Comparison of ENCODE assay signal across 8 cellular contexts in genomic region chr16:31214705-31215286, GRCh38. TPM values are rescaled to one million over a fixed set of nuclear protein-coding genes. Genes with fewer than 3 reads are reported as not detected.
DNase-seq lines count a peak whose midpoint lies in the region; ATAC-seq and TF ChIP-seq lines count a peak whose summit lies in the region.

No MANE protein-coding gene starts in this region.

- H3K4me1 ChIP-seq in urinary bladder (ENCODE audit: insufficient read depth), result no peaks in the 10 kb centered on the region

- H3K36me3 ChIP-seq in urinary bladder (ENCODE audit: insufficient read depth), result no peaks in the 10 kb centered on the region

- H3K4me3 ChIP-seq in choroid plexus epithelial cell (ENCODE audit: low read depth, low read length), result peak overlapping the region; percentile 50
- peak overlapping the region; percentile 27 for H3K4me3 ChIP-seq in urinary bladder (ENCODE audit: low read depth, low read length)

- no peak for DNase-seq in activated naive CD4-positive, alpha-beta T cell treated with anti-CD3 and anti-CD28 coated beads for 36 hours
- no peak for DNase-seq in activated naive CD4-positive, alpha-beta T cell treated with anti-CD3 and anti-CD28 coated beads, Interleukin-2, amount 50 U/mL, for 16 hours
- DNase-seq in choroid plexus epithelial cell (ENCODE audit: low read depth) (no peak), mesothelial cell of epicardium (ENCODE audit: low spot score in 2 of 2, unreplicated experiment in 2 of 2) (peak in 1 of 2 experiments; percentile 47), hippocampal formation (lab: John Stamatoyannopoulos, UW) (no peak), posterior vena cava (ENCODE audit: low spot score) (no peak)

- no peak for TF ChIP-seq CTCF in choroid plexus epithelial cell (conservative IDR thresholded peaks at IDR 0.05; ENCODE audit: low read depth, low read length)
- TF ChIP-seq CTCF in mesothelial cell of epicardium (IDR thresholded peaks at IDR 0.05; ENCODE audit: unreplicated experiment), result no peak

- peaks cover 45% of the 10 kb centered on the region for H3K27me3 Mint-ChIP-seq in activated naive CD4-positive, alpha-beta T cell treated with anti-CD3 and anti-CD28 coated beads for 36 hours (ENCODE audit: low read depth)
- H3K27me3 Mint-ChIP-seq in mesothelial cell of epicardium (ENCODE audit: low read depth), result peaks cover 87% of the 10 kb centered on the region

- no peaks in the 10 kb centered on the region for H3K9me3 Mint-ChIP-seq in activated naive CD4-positive, alpha-beta T cell treated with anti-CD3 and anti-CD28 coated beads for 36 hours
- H3K9me3 Mint-ChIP-seq in mesothelial cell of epicardium, result no peaks in the 10 kb centered on the region

- no peaks in the 10 kb centered on the region for H3K36me3 Mint-ChIP-seq in activated naive CD4-positive, alpha-beta T cell treated with anti-CD3 and anti-CD28 coated beads for 36 hours (ENCODE audit: low read depth)
- H3K36me3 Mint-ChIP-seq in mesothelial cell of epicardium, result no peaks in the 10 kb centered on the region

- WGBS in urinary bladder, result 5% methylated on average over 58 of the region's 58 CpGs

- intact Hi-C loops in activated naive CD4-positive, alpha-beta T cell treated with anti-CD3 and anti-CD28 coated beads for 36 hours (cut with micrococcal nuclease), result no loop called here
- intact Hi-C loops in posterior vena cava (cut with DNase I), result no loop called here

- no peak overlapping the region for H3K27ac Mint-ChIP-seq in activated naive CD4-positive, alpha-beta T cell treated with anti-CD3 and anti-CD28 coated beads for 36 hours
- no peak overlapping the region for H3K27ac Mint-ChIP-seq in mesothelial cell of epicardium

- H3K27ac ChIP-seq in urinary bladder (ENCODE audit: low read depth), result no peak overlapping the region

- ATAC-seq in HG03108 (IDR thresholded peaks at IDR 0.05; ENCODE audit: unreplicated experiment), result no peak

- CTCF ChIA-PET in activated naive CD4-positive, alpha-beta T cell treated with anti-CD3 and anti-CD28 coated beads for 36 hours (lab: Charles Lee), result interaction anchor here (0.8 to 1.7 kb wide), 2 partner anchors 14 to 168 kb away, joined by 4 to 5 read pairs; no protein-coding TSS in a partner anchor

- peak overlapping the region; percentile 60 for H3K4me3 Mint-ChIP-seq in activated naive CD4-positive, alpha-beta T cell treated with anti-CD3 and anti-CD28 coated beads for 36 hours
- H3K4me3 Mint-ChIP-seq in mesothelial cell of epicardium, result peak overlapping the region; percentile 58

- peaks cover 22% of the 10 kb centered on the region for H3K4me1 Mint-ChIP-seq in activated naive CD4-positive, alpha-beta T cell treated with anti-CD3 and anti-CD28 coated beads for 36 hours (ENCODE audit: low read depth)
- H3K4me1 Mint-ChIP-seq in mesothelial cell of epicardium, result peaks cover 13% of the 10 kb centered on the region

RNA-seq across cellular contexts. Expression of gene TRIM72, which starts 0.9 kb away (rescaled TPM):
- not detected for total RNA-seq in activated naive CD4-positive, alpha-beta T cell treated with anti-CD3 and anti-CD28 coated beads for 36 hours
- 0.04 to 0.14 TPM (median 0.11 TPM) in 3 replicates for total RNA-seq in mesothelial cell of epicardium
- 2.5 TPM for total RNA-seq in urinary bladder
- polyA plus RNA-seq in urinary bladder, result 0.05 TPM
- under 1 TPM; 0.05 to 0.10 TPM for total RNA-seq in posterior vena cava

RNA-seq across cellular contexts. Expression of gene PYDC1, which starts 2.1 kb away (rescaled TPM):
- total RNA-seq in activated naive CD4-positive, alpha-beta T cell treated with anti-CD3 and anti-CD28 coated beads for 36 hours, result not detected
- total RNA-seq in mesothelial cell of epicardium (not detected in 3 replicates), urinary bladder (not detected), posterior vena cava (not detected)
- polyA plus RNA-seq in urinary bladder, result not detected

RNA-seq across cellular contexts. Expression of gene PYCARD, which starts 12.2 kb away (rescaled TPM):
- 1 to 10 TPM; 2.4 to 2.5 TPM for total RNA-seq in activated naive CD4-positive, alpha-beta T cell treated with anti-CD3 and anti-CD28 coated beads for 36 hours
- 4.9 to 6.5 TPM (median 5.3 TPM) in 3 replicates for total RNA-seq in mesothelial cell of epicardium
- total RNA-seq in urinary bladder, result 21.7 TPM
- polyA plus RNA-seq in urinary bladder, result 34.9 TPM
- 10 to 100 TPM; 13.0 to 23.9 TPM for total RNA-seq in posterior vena cava

RNA-seq across cellular contexts. Expression of gene FUS, which starts 34.9 kb away (rescaled TPM):
- 100 to 1,000 TPM; 424 to 435 TPM for total RNA-seq in activated naive CD4-positive, alpha-beta T cell treated with anti-CD3 and anti-CD28 coated beads for 36 hours
- total RNA-seq in mesothelial cell of epicardium (718 to 743 TPM (median 733 TPM) in 3 replicates), urinary bladder (81.6 TPM), posterior vena cava (100 to 1,000 TPM; 168 to 208 TPM)
- polyA plus RNA-seq in urinary bladder, result 159 TPM

RNA-seq across cellular contexts. Expression of gene ITGAM, which starts 45.0 kb away (rescaled TPM):
- total RNA-seq in activated naive CD4-positive, alpha-beta T cell treated with anti-CD3 and anti-CD28 coated beads for 36 hours, result under 1 TPM; 0.37 to 0.67 TPM
- total RNA-seq in mesothelial cell of epicardium (0.29 TPM in 1 of 3 replicates, not detected in the others), urinary bladder (6.9 TPM), posterior vena cava (10 to 100 TPM; 12.3 to 35.7 TPM)
- polyA plus RNA-seq in urinary bladder, result 6.5 TPM
